In genomic region chr1:87956072-87956471, GRCh38 we compare ENCODE assay signal across 12 cellular contexts.
DNase-seq lines count a peak whose midpoint lies in the region; ATAC-seq and TF ChIP-seq lines count a peak whose summit lies in the region.
"Had no signal": no experiment of that assay in that cellular context is flagged by ENCODE, and none has a peak within 500 bp of the region (broad histone marks: within the 10 kb centered on the region; RNA-seq: fewer than 3 reads in every experiment).

No MANE protein-coding gene starts in this region.

- peaks cover 16% of the 10 kb centered on the region for H3K4me1 ChIP-seq in adipocyte (ENCODE audit: control insufficient read depth, insufficient read depth, low read length)
- H3K4me1 ChIP-seq in sigmoid colon: peaks cover 0 to 26% (median 11%) of the 10 kb centered on the region in 4 donors
- H3K4me1 ChIP-seq: adrenal gland had no signal

- TF ChIP-seq POLR2A in sigmoid colon (IDR thresholded peaks at IDR 0.05): no peak

- peak; percentile 84 for ATAC-seq in Right ventricle myocardium superior (ENCODE audit: poor library complexity)
- no peak for ATAC-seq in HG03432 (IDR thresholded peaks at IDR 0.05; ENCODE audit: unreplicated experiment)

- H3K27me3 ChIP-seq in adipocyte (replicated peaks; ENCODE audit: control insufficient read depth, insufficient read depth, low read length) (no peaks in the 10 kb centered on the region), sigmoid colon (no peaks in the 10 kb centered on the region)
- H3K27me3 ChIP-seq: adrenal gland, tibial nerve had no signal

- 88 to 89% methylated on average over 6 of the region's 6 CpGs for WGBS in sigmoid colon, 2 donors

- H3K4me3 ChIP-seq in adipocyte (ENCODE audit: low read length) (no peak overlapping the region), sigmoid colon (no peak overlapping the region)
- H3K4me3 ChIP-seq: adrenal gland, tibial nerve had no signal

- H3K36me3 ChIP-seq in adipocyte (ENCODE audit: control insufficient read depth, insufficient read depth, low read length, severe bottlenecking): no peaks in the 10 kb centered on the region
- no peaks in the 10 kb centered on the region for H3K36me3 ChIP-seq in sigmoid colon
- H3K36me3 ChIP-seq: adrenal gland, tibial nerve had no signal

- peak overlapping the region in 1 of 4 donors; percentile 44 for H3K27ac ChIP-seq in sigmoid colon
- H3K27ac ChIP-seq: adrenal gland, tibial nerve had no signal

- H3K9me3 ChIP-seq in adipocyte (ENCODE audit: control insufficient read depth, low read length) (no peaks in the 10 kb centered on the region), sigmoid colon (no peaks in the 10 kb centered on the region)
- H3K9me3 ChIP-seq: adrenal gland, tibial nerve had no signal

- no peak for TF ChIP-seq CTCF in sigmoid colon (IDR thresholded peaks at IDR 0.05)

- intact Hi-C loops in Right ventricle myocardium superior (cut with DNase I): loop anchor here (5.0 to 10.0 kb wide), 3 partner anchors 629 to 801 kb away; partner anchors contain the start of gene LMO4
- intact Hi-C loops in sigmoid colon (cut with DNase I): loop anchor here (5.0 kb wide), 1 partner anchor 269 kb away; no protein-coding TSS in a partner anchor

- H3K9ac ChIP-seq in adipocyte (ENCODE audit: low read length): no peak overlapping the region

- DNase-seq in H4 (ENCODE audit: low spot score): peak; percentile 68
- peak; percentile 85 for DNase-seq in adipocyte (ENCODE audit: low read depth)
- no peak for DNase-seq in Right ventricle myocardium superior
- peak; percentile 67 for DNase-seq in sigmoid colon
- DNase-seq in iPS-NIHi7 (ENCODE audit: extremely low spot score): no peak
- DNase-seq in NCI-H2107 treated with DMSO at 0.1 percent for 48 hours (lab: John Stamatoyannopoulos, UW; ENCODE audit: unreplicated experiment): no peak
- DNase-seq in HuH-7.5 (ENCODE audit: low spot score): no peak
- DNase-seq: activated CD4-positive, alpha-beta T cell treated with anti-CD3 and anti-CD28 coated beads for 1 hour; NCI-H526 had no signal

- no peak for TF ChIP-seq EP300 in sigmoid colon (IDR thresholded peaks at IDR 0.05)

Comparison
In these comparisons a context has a peak if more than half of its experiments do, and no peak if none do; other contexts are left out.
1. DNase-seq: peak in H4 (single experiment), adipocyte (single experiment) and sigmoid colon (single experiment); none in Right ventricle myocardium superior (single experiment), iPS-NIHi7 (single experiment), NCI-H2107 treated with DMSO at 0.1 percent for 48 hours (single experiment) and HuH-7.5 (single experiment).